31 cellular contexts compared by ENCODE assay signal in genomic region chr20:60581606-60582005, GRCh38.
"Had no signal": no experiment of that assay in that cellular context is flagged by ENCODE, and none has a peak within 500 bp of the region (broad histone marks: within the 10 kb centered on the region; RNA-seq: fewer than 3 reads in every experiment).

No MANE protein-coding gene starts in this region.

- H3K27ac ChIP-seq: epithelial cell of prostate, esophagus squamous epithelium, foreskin keratinocyte, gastrocnemius medialis, heart left ventricle, WERI-Rb-1 had no signal

- H3K4me1 ChIP-seq: esophagus squamous epithelium, gastrocnemius medialis, heart left ventricle had no signal

- FAIRE-seq: astrocyte, colon, endometrium, endothelial cell of umbilical vein had no signal

- H3K9me3 ChIP-seq: esophagus squamous epithelium, gastrocnemius medialis, heart left ventricle had no signal

- H3K27me3 ChIP-seq: esophagus squamous epithelium, foreskin keratinocyte, gastrocnemius medialis had no signal

- H3K4me3 ChIP-seq: esophagus squamous epithelium, gastrocnemius medialis, heart left ventricle had no signal

- H3K36me3 ChIP-seq: esophagus squamous epithelium, gastrocnemius medialis, heart left ventricle, WERI-Rb-1 had no signal

- DNase-seq: activated B cell treated with CpG ODN at 0.5 μM for 24 hours; activated CD4-positive, alpha-beta T cell treated with anti-CD3 and anti-CD28 coated beads for 48 hours; activated CD4-positive, alpha-beta T cell treated with anti-CD3 and anti-CD28 coated beads, Interleukin-2, amount 50 U/mL, for 1 hour; activated CD4-positive, alpha-beta T cell treated with anti-CD3 and anti-CD28 coated beads, Interleukin-2, amount 50 U/mL, for 48 hours; activated CD8-positive, alpha-beta memory T cell treated with anti-CD3 and anti-CD28 coated beads for 24 hours; activated CD8-positive, alpha-beta T cell treated with anti-CD3 and anti-CD28 coated beads for 36 hours; activated effector memory CD4-positive, alpha-beta T cell treated with Interleukin-2 at 50 U/mL for 16 hours; activated gamma-delta T cell treated with Interleukin-2 at 50 U/mL for 16 hours; activated naive CD4-positive, alpha-beta T cell treated with anti-CD3 and anti-CD28 coated beads, Interleukin-2, amount 50 U/mL, for 16 hours; activated naive CD4-positive, alpha-beta T cell treated with Interleukin-2 at 50 U/mL for 16 hours; activated T-cell treated with anti-CD3 and anti-CD28 coated beads, Interleukin-2, amount 50 U/mL, for 4 hours; amniotic stem cell; anterior cingulate cortex; caudate nucleus; effector CD8-positive, alpha-beta T cell; esophagus squamous epithelium; foreskin keratinocyte; gastrocnemius medialis; glutamatergic neuron; heart left ventricle; T-helper 1 cell; T-helper 17 cell; T1000; WERI-Rb-1 had no signal

- ATAC-seq: activated CD4-positive, CD25-positive, alpha-beta regulatory T cell treated with anti-CD3 and anti-CD28 coated beads, Interleukin-2, amount 50 U/mL, for 24 hours; activated CD8-positive, alpha-beta T cell treated with anti-CD3 and anti-CD28 coated beads for 36 hours; activated T-cell treated with anti-CD3 and anti-CD28 coated beads, Interleukin-2, amount 50 U/mL, for 4 hours; activated T-helper 17 cell treated with anti-CD3 and anti-CD28 coated beads, Interleukin-2, amount 50 U/mL, for 72 hours; foreskin keratinocyte; gastrocnemius medialis; heart left ventricle; T-helper 17 cell had no signal
